Comparison of ENCODE assay signal across 25 cellular contexts in genomic region chr12:26345471-26346003, GRCh38.
DNase-seq lines count a peak whose midpoint lies in the region; ATAC-seq, FAIRE-seq and TF ChIP-seq lines count a peak whose summit lies in the region.
"Had no signal": no experiment of that assay in that cellular context is flagged by ENCODE, and none has a peak within 500 bp of the region (broad histone marks: within the 10 kb centered on the region; RNA-seq: fewer than 3 reads in every experiment).

No MANE protein-coding gene starts in this region.

- no peak overlapping the region for H3K4me3 ChIP-seq in Jurkat, Clone E6-1 (ENCODE audit: low read length)
- H3K4me3 ChIP-seq in astrocyte (ENCODE audit: insufficient read depth, low read depth, low read length): no peak overlapping the region
- no peak overlapping the region for H3K4me3 ChIP-seq in right atrium auricular region
- H3K4me3 ChIP-seq: suprapubic skin, upper lobe of right lung had no signal

- no peaks in the 10 kb centered on the region for H3K9me3 Mint-ChIP-seq in activated naive CD8-positive, alpha-beta T cell treated with anti-CD3 and anti-CD28 coated beads, Interleukin-2, amount 10 ng/mL, durations not matched to agents 7 days and 5 days
- no peaks in the 10 kb centered on the region for H3K9me3 Mint-ChIP-seq in activated naive CD8-positive, alpha-beta T cell treated with anti-CD3 and anti-CD28 coated beads for 36 hours
- no peaks in the 10 kb centered on the region for H3K9me3 Mint-ChIP-seq in astrocyte (ENCODE audit: unreplicated experiment)
- H3K9me3 Mint-ChIP-seq in stimulated activated effector memory CD8-positive, alpha-beta T cell treated with anti-CD3 and anti-CD28 coated beads, Interleukin-12 subunit alpha, Interleukin-12 subunit beta, amount 100 ng/mL, for 72 hours: no peaks in the 10 kb centered on the region
- H3K9me3 Mint-ChIP-seq: activated CD4-positive, alpha-beta memory T cell treated with anti-CD3 and anti-CD28 coated beads, Interleukin-2, amount 10 ng/mL, durations not matched to agents 7 days and 5 days; activated naive CD8-positive, alpha-beta T cell treated with anti-CD3 and anti-CD28 coated beads, Interleukin-2, amount 50 U/mL, for 24 hours had no signal

- H3K4me1 Mint-ChIP-seq in activated naive CD8-positive, alpha-beta T cell treated with anti-CD3 and anti-CD28 coated beads, Interleukin-2, amount 10 ng/mL, durations not matched to agents 7 days and 5 days: peaks cover 38% of the 10 kb centered on the region
- peaks cover 8% of the 10 kb centered on the region for H3K4me1 Mint-ChIP-seq in activated naive CD8-positive, alpha-beta T cell treated with anti-CD3 and anti-CD28 coated beads for 36 hours
- peaks cover 20% of the 10 kb centered on the region for H3K4me1 Mint-ChIP-seq in astrocyte (ENCODE audit: low read depth, unreplicated experiment)
- H3K4me1 Mint-ChIP-seq in stimulated activated effector memory CD8-positive, alpha-beta T cell treated with anti-CD3 and anti-CD28 coated beads, Interleukin-12 subunit alpha, Interleukin-12 subunit beta, amount 100 ng/mL, for 72 hours: no peaks in the 10 kb centered on the region

- FAIRE-seq in astrocyte (lab: Jason Lieb, UNC): no peak
- FAIRE-seq: endothelial cell of umbilical vein, RCC 7860 had no signal

- H3K36me3 ChIP-seq in astrocyte (ENCODE audit: insufficient read depth, low read length) (no peaks in the 10 kb centered on the region), right atrium auricular region (no peaks in the 10 kb centered on the region)
- H3K36me3 ChIP-seq: BE2C, upper lobe of right lung had no signal

- H3K27ac ChIP-seq in astrocyte (ENCODE audit: low read depth, low read length): peak overlapping the region; percentile 18
- H3K27ac ChIP-seq in right atrium auricular region: no peak overlapping the region
- H3K27ac ChIP-seq: suprapubic skin, upper lobe of right lung had no signal

- H3K79me2 ChIP-seq in astrocyte (ENCODE audit: insufficient read depth, low read length): no peaks in the 10 kb centered on the region

- TF ChIP-seq CTCF in astrocyte (IDR thresholded peaks at IDR 0.05; ENCODE audit: insufficient read depth, low read depth, low read length): no peak
- no peak for TF ChIP-seq CTCF in right atrium auricular region (IDR thresholded peaks at IDR 0.05)

- POLR2A ChIA-PET in activated naive CD8-positive, alpha-beta T cell treated with anti-CD3 and anti-CD28 coated beads, Interleukin-2, amount 10 ng/mL, durations not matched to agents 7 days and 5 days (lab: Charles Lee): no interaction called here

- no peaks in the 10 kb centered on the region for H3K27me3 ChIP-seq in astrocyte (ENCODE audit: insufficient read depth, low read length)
- no peaks in the 10 kb centered on the region for H3K27me3 ChIP-seq in right atrium auricular region
- H3K27me3 ChIP-seq: BE2C, suprapubic skin, upper lobe of right lung had no signal

- no peaks in the 10 kb centered on the region for H3K27me3 Mint-ChIP-seq in activated naive CD8-positive, alpha-beta T cell treated with anti-CD3 and anti-CD28 coated beads, Interleukin-2, amount 10 ng/mL, durations not matched to agents 7 days and 5 days
- no peaks in the 10 kb centered on the region for H3K27me3 Mint-ChIP-seq in activated naive CD8-positive, alpha-beta T cell treated with anti-CD3 and anti-CD28 coated beads for 36 hours
- no peaks in the 10 kb centered on the region for H3K27me3 Mint-ChIP-seq in astrocyte (ENCODE audit: low read depth, unreplicated experiment)
- H3K27me3 Mint-ChIP-seq: activated CD4-positive, alpha-beta memory T cell treated with anti-CD3 and anti-CD28 coated beads, Interleukin-2, amount 10 ng/mL, durations not matched to agents 7 days and 5 days; activated naive CD8-positive, alpha-beta T cell treated with anti-CD3 and anti-CD28 coated beads, Interleukin-2, amount 50 U/mL, for 24 hours; naive thymus-derived CD4-positive, alpha-beta T cell had no signal

- H3K27ac Mint-ChIP-seq in activated naive CD8-positive, alpha-beta T cell treated with anti-CD3 and anti-CD28 coated beads, Interleukin-2, amount 10 ng/mL, durations not matched to agents 7 days and 5 days: peak overlapping the region; percentile 67
- H3K27ac Mint-ChIP-seq in activated naive CD8-positive, alpha-beta T cell treated with anti-CD3 and anti-CD28 coated beads for 36 hours: no peak overlapping the region
- H3K27ac Mint-ChIP-seq in astrocyte (ENCODE audit: unreplicated experiment): no peak overlapping the region
- H3K27ac Mint-ChIP-seq in stimulated activated effector memory CD8-positive, alpha-beta T cell treated with anti-CD3 and anti-CD28 coated beads, Interleukin-12 subunit alpha, Interleukin-12 subunit beta, amount 100 ng/mL, for 72 hours: no peak overlapping the region
- H3K27ac Mint-ChIP-seq: activated CD4-positive, alpha-beta memory T cell treated with anti-CD3 and anti-CD28 coated beads, Interleukin-2, amount 10 ng/mL, durations not matched to agents 7 days and 5 days; activated naive CD8-positive, alpha-beta T cell treated with anti-CD3 and anti-CD28 coated beads, Interleukin-2, amount 50 U/mL, for 24 hours had no signal

- H3K4me1 ChIP-seq in astrocyte (ENCODE audit: insufficient read depth, low read length) (peaks cover 20% of the 10 kb centered on the region), right atrium auricular region (no peaks in the 10 kb centered on the region)
- H3K4me1 ChIP-seq: BE2C, suprapubic skin, upper lobe of right lung had no signal

- peak; percentile 93 for ATAC-seq in activated naive CD8-positive, alpha-beta T cell treated with anti-CD3 and anti-CD28 coated beads, Interleukin-2, amount 10 ng/mL, durations not matched to agents 7 days and 5 days (ENCODE audit: low read depth)
- peak; percentile 34 for ATAC-seq in stimulated activated effector memory CD8-positive, alpha-beta T cell treated with anti-CD3 and anti-CD28 coated beads, Interleukin-12 subunit alpha, Interleukin-12 subunit beta, amount 100 ng/mL, for 72 hours
- ATAC-seq: activated naive CD8-positive, alpha-beta T cell treated with anti-CD3 and anti-CD28 coated beads, Interleukin-2, amount 50 U/mL, for 24 hours; HCT116; left ventricle myocardium superior; naive thymus-derived CD4-positive, alpha-beta T cell; upper lobe of right lung had no signal

- H3K9me3 ChIP-seq in astrocyte (ENCODE audit: insufficient read depth, low read depth, low read length) (no peaks in the 10 kb centered on the region), right atrium auricular region (no peaks in the 10 kb centered on the region)
- H3K9me3 ChIP-seq: BE2C, suprapubic skin, upper lobe of right lung had no signal

- H3K9ac ChIP-seq in astrocyte (ENCODE audit: low read length): no peak overlapping the region

- no peak for DNase-seq in activated naive CD8-positive, alpha-beta T cell treated with anti-CD3 and anti-CD28 coated beads, Interleukin-2, amount 10 ng/mL, durations not matched to agents 7 days and 5 days
- DNase-seq in activated naive CD8-positive, alpha-beta T cell treated with anti-CD3 and anti-CD28 coated beads for 36 hours: no peak
- DNase-seq in Jurkat, Clone E6-1 (ENCODE audit: low read depth, low spot score): peak; percentile 53
- DNase-seq in astrocyte (ENCODE audit: low read depth): peak; percentile 47
- DNase-seq in stimulated activated effector memory CD8-positive, alpha-beta T cell treated with anti-CD3 and anti-CD28 coated beads, Interleukin-12 subunit alpha, Interleukin-12 subunit beta, amount 100 ng/mL, for 72 hours (ENCODE audit: low spot score in 2 of 2): no peak
- no peak for DNase-seq in midbrain (lab: John Stamatoyannopoulos, UW)
- no peak for DNase-seq in activated T-cell treated with anti-CD3 and anti-CD28 coated beads, Interleukin-2, amount 50 U/mL, for 48 hours
- no peak for DNase-seq in right atrium auricular region (ENCODE audit: low spot score)
- DNase-seq: activated CD4-positive, alpha-beta memory T cell treated with anti-CD3 and anti-CD28 coated beads, Interleukin-2, amount 10 ng/mL, durations not matched to agents 7 days and 5 days; activated CD4-positive, CD25-positive, alpha-beta regulatory T cell; activated gamma-delta T cell; activated naive CD8-positive, alpha-beta T cell treated with anti-CD3 and anti-CD28 coated beads, Interleukin-2, amount 50 U/mL, for 24 hours; BE2C; islet precursor cell; left ventricle myocardium superior; naive thymus-derived CD4-positive, alpha-beta T cell; NCI-H1092 treated with DMSO at 0.1 percent for 48 hours; NCI-H1930; NCI-H526 treated with DMSO at 0.1 percent for 48 hours; SIG-M5; upper lobe of right lung had no signal

- H4K20me1 ChIP-seq in astrocyte (ENCODE audit: insufficient read depth, low read length): no peaks in the 10 kb centered on the region

- peaks cover 15% of the 10 kb centered on the region for H3K36me3 Mint-ChIP-seq in activated naive CD8-positive, alpha-beta T cell treated with anti-CD3 and anti-CD28 coated beads, Interleukin-2, amount 10 ng/mL, durations not matched to agents 7 days and 5 days
- H3K36me3 Mint-ChIP-seq in activated naive CD8-positive, alpha-beta T cell treated with anti-CD3 and anti-CD28 coated beads for 36 hours: peaks cover 18% of the 10 kb centered on the region
- H3K36me3 Mint-ChIP-seq in astrocyte (ENCODE audit: low read depth, unreplicated experiment): no peaks in the 10 kb centered on the region
- no peaks in the 10 kb centered on the region for H3K36me3 Mint-ChIP-seq in stimulated activated effector memory CD8-positive, alpha-beta T cell treated with anti-CD3 and anti-CD28 coated beads, Interleukin-12 subunit alpha, Interleukin-12 subunit beta, amount 100 ng/mL, for 72 hours

- H3K4me3 Mint-ChIP-seq in activated naive CD8-positive, alpha-beta T cell treated with anti-CD3 and anti-CD28 coated beads, Interleukin-2, amount 10 ng/mL, durations not matched to agents 7 days and 5 days: peak overlapping the region; percentile 59
- no peak overlapping the region for H3K4me3 Mint-ChIP-seq in activated naive CD8-positive, alpha-beta T cell treated with anti-CD3 and anti-CD28 coated beads for 36 hours
- no peak overlapping the region for H3K4me3 Mint-ChIP-seq in astrocyte (ENCODE audit: unreplicated experiment)
- no peak overlapping the region for H3K4me3 Mint-ChIP-seq in stimulated activated effector memory CD8-positive, alpha-beta T cell treated with anti-CD3 and anti-CD28 coated beads, Interleukin-12 subunit alpha, Interleukin-12 subunit beta, amount 100 ng/mL, for 72 hours
- H3K4me3 Mint-ChIP-seq: activated CD4-positive, alpha-beta memory T cell treated with anti-CD3 and anti-CD28 coated beads, Interleukin-2, amount 10 ng/mL, durations not matched to agents 7 days and 5 days; activated naive CD8-positive, alpha-beta T cell treated with anti-CD3 and anti-CD28 coated beads, Interleukin-2, amount 50 U/mL, for 24 hours; naive thymus-derived CD4-positive, alpha-beta T cell had no signal

- H3K4me2 ChIP-seq in astrocyte (ENCODE audit: low read length): peak overlapping the region; percentile 3

- no peak overlapping the region for H2AFZ ChIP-seq in astrocyte (ENCODE audit: low read depth, low read length)

Comparison
In these comparisons a context has a peak if more than half of its experiments do, and no peak if none do; other contexts are left out.
1. DNase-seq: peak in Jurkat, Clone E6-1 (single experiment) and astrocyte (single experiment); none in activated naive CD8-positive, alpha-beta T cell treated with anti-CD3 and anti-CD28 coated beads, Interleukin-2, amount 10 ng/mL, durations not matched to agents 7 days and 5 days (single experiment), activated naive CD8-positive, alpha-beta T cell treated with anti-CD3 and anti-CD28 coated beads for 36 hours (single experiment), stimulated activated effector memory CD8-positive, alpha-beta T cell treated with anti-CD3 and anti-CD28 coated beads, Interleukin-12 subunit alpha, Interleukin-12 subunit beta, amount 100 ng/mL, for 72 hours (0 of 2), midbrain (single experiment), activated T-cell treated with anti-CD3 and anti-CD28 coated beads, Interleukin-2, amount 50 U/mL, for 48 hours (0 of 2) and right atrium auricular region (single experiment).